Comparison of ENCODE assay signal across 1 cellular context in the genomic region with DNA sequence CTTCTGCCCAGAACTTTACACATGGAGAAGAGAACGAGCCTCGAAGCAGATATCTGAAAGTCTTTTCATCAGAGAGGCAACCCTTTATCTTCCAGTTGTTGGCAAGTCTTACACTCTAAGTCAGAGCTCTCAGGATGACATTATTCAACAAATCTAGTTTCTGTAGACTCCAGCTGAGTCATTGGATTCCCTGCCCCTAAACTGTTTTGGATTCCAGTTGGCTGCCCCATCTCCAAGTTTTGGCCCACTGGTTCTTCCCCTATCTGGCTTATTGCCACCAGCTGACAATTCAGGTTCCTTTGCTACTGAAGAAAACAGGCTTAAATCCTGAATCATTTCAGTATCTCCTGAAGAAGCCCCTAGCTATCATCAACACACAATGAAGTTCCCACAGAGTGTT.
TF ChIP-seq lines count a peak whose summit lies in the region.

No MANE protein-coding gene starts in this region.

TF ChIP-seq in IMR-90, 13 proteins besides CTCF, POLR2A, EP300 and RAD21:
- TF ChIP-seq RCOR1 (IDR thresholded peaks at IDR 0.05; ENCODE audit: insufficient replicate concordance, low read length) = no peak
- no peak for TF ChIP-seq RFX5 (IDR thresholded peaks at IDR 0.05; ENCODE audit: low read depth, low read length)
- no peak for TF ChIP-seq CHD1 (IDR thresholded peaks at IDR 0.05; ENCODE audit: low read depth, low read length)
- no peak for TF ChIP-seq NFE2L2 (IDR thresholded peaks at IDR 0.05; ENCODE audit: low read depth, low read length)
- TF ChIP-seq BHLHE40 (IDR thresholded peaks at IDR 0.05; ENCODE audit: low read depth, low read length) = no peak
- no peak for TF ChIP-seq CEBPB (IDR thresholded peaks at IDR 0.05; ENCODE audit: low read depth, low read length)
TF ChIP-seq in IMR-90: peak in this region for 0.
